Comparison of ENCODE assay signal across 15 cellular contexts in the genomic region with DNA sequence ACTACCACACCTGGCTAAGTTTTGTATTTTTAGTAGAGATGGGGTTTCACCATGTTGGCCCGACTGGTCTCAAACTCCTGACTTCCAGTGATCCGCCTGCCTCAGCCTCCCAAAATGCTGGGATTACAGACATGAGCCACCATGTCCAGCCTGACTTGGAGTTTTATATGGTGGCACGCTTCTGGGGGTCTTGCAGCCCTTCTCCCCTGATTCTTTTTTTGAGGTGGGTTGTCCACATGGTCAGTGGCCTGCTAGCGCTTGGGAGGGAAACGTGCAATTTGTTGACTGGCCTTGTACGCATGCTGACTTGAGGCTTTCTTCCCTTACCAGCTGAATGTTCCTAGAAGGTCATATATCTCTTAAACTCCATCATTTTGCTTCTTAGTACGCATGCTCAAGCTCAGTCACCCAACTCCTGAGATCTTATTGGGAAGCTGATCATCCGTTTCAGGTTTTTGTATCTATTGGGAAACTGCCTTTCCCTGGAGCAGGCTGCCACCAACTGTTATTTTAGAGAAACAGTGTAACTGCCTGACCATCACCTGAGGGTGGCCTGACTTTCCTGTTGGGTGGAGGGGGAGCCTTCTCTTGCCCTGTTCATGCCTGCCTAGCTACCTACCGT. TPM values are rescaled to one million over a fixed set of nuclear protein-coding genes. Genes with fewer than 3 reads are reported as not detected.
DNase-seq lines count a peak whose midpoint lies in the region; ATAC-seq and TF ChIP-seq lines count a peak whose summit lies in the region.
"Had no signal": no experiment of that assay in that cellular context is flagged by ENCODE, and none has a peak within 500 bp of the region (broad histone marks: within the 10 kb centered on the region; RNA-seq: fewer than 3 reads in every experiment).

No MANE protein-coding gene starts in this region.

- H3K27ac ChIP-seq in lung (ENCODE audit: low read depth in 1 of 2, low read length in 1 of 2): no peak overlapping the region
- H3K27ac ChIP-seq: 22Rv1, thoracic aorta had no signal

- H3K4me1 ChIP-seq in lung (ENCODE audit: control insufficient read depth in 2 of 2, insufficient read depth in 2 of 2, low read length in 2 of 2): no peaks in the 10 kb centered on the region

- H3K27me3 ChIP-seq in lung (ENCODE audit: control insufficient read depth, insufficient read depth): no peaks in the 10 kb centered on the region

- H3K9me3 ChIP-seq in lung (ENCODE audit: control insufficient read depth in 2 of 2, insufficient read depth in 1 of 2, low read length in 1 of 2): no peaks in the 10 kb centered on the region
- H3K9me3 ChIP-seq: thoracic aorta had no signal

- WGBS in lung, 2 donors: 75 to 80% methylated on average over 9 of the region's 9 CpGs

- H3K36me3 ChIP-seq in lung (ENCODE audit: control insufficient read depth in 2 of 2, insufficient read depth in 2 of 2, low read length in 2 of 2): no peaks in the 10 kb centered on the region
- H3K36me3 ChIP-seq: thoracic aorta had no signal

- TF ChIP-seq CTCF in LNCaP clone FGC (IDR thresholded peaks at IDR 0.05; ENCODE audit: control insufficient read depth, extremely low read depth, insufficient read depth) (peak; percentile 58), lung (IDR thresholded peaks at IDR 0.05; ENCODE audit: control extremely low read depth, extremely low read depth) (peak; percentile 15)

- ATAC-seq in lung (ENCODE audit: insufficient read depth, low FRiP score): no peak

- DNase-seq in DMS 273 (lab: John Stamatoyannopoulos, UW; ENCODE audit: unreplicated experiment) (peak; percentile 37), DMS 273 treated with DMSO at 0.1 percent for 48 hours (lab: John Stamatoyannopoulos, UW) (no peak), LNCaP clone FGC (ENCODE audit: low read depth) (no peak), cerebellar cortex (ENCODE audit: low spot score) (peak; percentile 68), lung (ENCODE audit: low spot score) (no peak), NCI-H510A treated with DMSO at 0.1 percent for 48 hours (lab: John Stamatoyannopoulos, UW) (no peak), C1 segment of cervical spinal cord (lab: John Stamatoyannopoulos, UW) (no peak)
- DNase-seq in stimulated activated CD4-positive, alpha-beta T cell treated with anti-CD3 and anti-CD28 coated beads, Interleukin-1b, Interleukin-23, amount 100 ng/mL, for 48 hours: no peak
- DNase-seq: anterior cingulate cortex; effector CD4-positive, alpha-beta T cell; Kasumi-1; NCI-H2081 treated with DMSO at 0.1 percent for 48 hours; stimulated activated CD4-positive, alpha-beta T cell treated with anti-CD3 and anti-CD28 coated beads, Interleukin-12 subunit alpha, Interleukin-12 subunit beta, amount 100 ng/mL, for 4 hours had no signal

- no peak overlapping the region for H3K4me3 ChIP-seq in LNCaP clone FGC (ENCODE audit: low read depth, low read length)
- no peak overlapping the region for H3K4me3 ChIP-seq in lung
- H3K4me3 ChIP-seq: thoracic aorta had no signal

RNA-seq across cellular contexts. Expression of a gene that starts 13.7 kb away (rescaled TPM):
- total RNA-seq in lung: 10 to 100 TPM in 1 of 2 donors, 1 to 10 TPM in 1; 7.0 to 17.0 TPM
- polyA plus RNA-seq in lung: 1 to 10 TPM; 4.3 to 9.2 TPM

RNA-seq across cellular contexts. Expression of a gene that starts 18.1 kb away (rescaled TPM):
- total RNA-seq in lung: 10 to 100 TPM in 1 of 2 donors, 1 to 10 TPM in 1; 8.7 to 18.4 TPM
- polyA plus RNA-seq in lung: 1 to 10 TPM; 3.3 to 3.5 TPM

Comparison
In these comparisons a context has a peak if more than half of its experiments do, and no peak if none do; other contexts are left out.
1. DNase-seq: peak in DMS 273 (single experiment) and cerebellar cortex (single experiment); none in DMS 273 treated with DMSO at 0.1 percent for 48 hours (single experiment), LNCaP clone FGC (single experiment), lung (single experiment), stimulated activated CD4-positive, alpha-beta T cell treated with anti-CD3 and anti-CD28 coated beads, Interleukin-1b, Interleukin-23, amount 100 ng/mL, for 48 hours (single experiment), NCI-H510A treated with DMSO at 0.1 percent for 48 hours (single experiment) and C1 segment of cervical spinal cord (0 of 14).